24 cellular contexts compared by ENCODE assay signal in genomic region chrX:13050151-13050550, GRCh38. TPM values are rescaled to one million over a fixed set of nuclear protein-coding genes. Genes with fewer than 3 reads are reported as not detected.
DNase-seq lines count a peak whose midpoint lies in the region; ATAC-seq lines count a peak whose summit lies in the region.
"Had no signal": no experiment of that assay in that cellular context is flagged by ENCODE, and none has a peak within 500 bp of the region (broad histone marks: within the 10 kb centered on the region; RNA-seq: fewer than 3 reads in every experiment).

No MANE protein-coding gene starts in this region.

- intact Hi-C loops in CD4-positive, alpha-beta memory T cell (cut with micrococcal nuclease), result loop anchor here (2.0 to 5.0 kb wide), 2 partner anchors 19 to 38 kb away; no protein-coding TSS in a partner anchor
- intact Hi-C loops in activated T-helper 2 cell treated with anti-CD3 and anti-CD28 coated beads, Interferon-gamma antibody, Interleukin-2, Interleukin-4, amounts not matched to agents 10 μg/mL and 5 μg/mL and 100 μg/mL, durations not matched to agents 14 hours and 24 hours and 36 hours (cut with micrococcal nuclease), result no loop called here
- intact Hi-C loops in head of caudate nucleus (cut with DNase I), result no loop called here

- peak overlapping the region; percentile 76 to 97 (median 93) for H3K27ac Mint-ChIP-seq in CD4-positive, alpha-beta memory T cell
- H3K27ac Mint-ChIP-seq in activated T-helper 2 cell treated with anti-CD3 and anti-CD28 coated beads, Interferon-gamma antibody, Interleukin-2, Interleukin-4, amounts not matched to agents 10 μg/mL and 5 μg/mL and 100 μg/mL, durations not matched to agents 14 hours and 24 hours and 36 hours, result peak overlapping the region; percentile 58
- H3K27ac Mint-ChIP-seq in natural killer cell treated with Interleukin-12 subunit alpha and Interleukin-12 subunit beta and Interleukin-15 and Interleukin-18, amount 100 ng/mL, for 72 hours, result peak overlapping the region; percentile 72 to 76

- CTCF ChIA-PET in CD4-positive, alpha-beta memory T cell (lab: Charles Lee; ENCODE audit: partially characterized antibody), result interaction anchor here (1.0 to 4.8 kb wide), 5 partner anchors 36 to 103 kb away, joined by 3 to 35 read pairs (median 8); no protein-coding TSS in a partner anchor

- DNase-seq in NK-92 treated with Interleukin-12 subunit alpha and Interleukin-12 subunit beta, amount 100 ng/mL, for 24 hours (lab: John Stamatoyannopoulos, UW), result peak; percentile 10
- DNase-seq in NK-92 (lab: John Stamatoyannopoulos, UW; ENCODE audit: unreplicated experiment) (no peak), SHP77 (lab: John Stamatoyannopoulos, UW) (no peak), head of caudate nucleus (no peak)
- no peak for DNase-seq in CD4-positive, alpha-beta memory T cell
- DNase-seq in activated T-helper 2 cell treated with anti-CD3 and anti-CD28 coated beads, Interferon-gamma antibody, Interleukin-2, Interleukin-4, amounts not matched to agents 10 μg/mL and 5 μg/mL and 100 μg/mL, durations not matched to agents 14 hours and 24 hours and 36 hours (ENCODE audit: low spot score), result no peak
- DNase-seq in natural killer cell treated with Interleukin-12 subunit alpha and Interleukin-12 subunit beta and Interleukin-15 and Interleukin-18, amount 100 ng/mL, for 72 hours (ENCODE audit: low spot score), result no peak
- DNase-seq: BE2C, DMS 273 treated with DMSO at 0.1 percent for 48 hours, esophagus squamous epithelium, GF-D8, KBM-7, left ventricle myocardium inferior, NCI-H1930, right cardiac atrium, WERI-Rb-1 had no signal

- H3K9me3 ChIP-seq in CD4-positive, alpha-beta memory T cell (ENCODE audit: control insufficient read depth in 1 of 2, low read length in 2 of 2), result no peaks in the 10 kb centered on the region
- H3K9me3 ChIP-seq: BE2C, esophagus squamous epithelium, left ventricle myocardium inferior, suprapubic skin had no signal

- peaks cover 86% of the 10 kb centered on the region for H3K4me1 ChIP-seq in CD4-positive, alpha-beta memory T cell (ENCODE audit: insufficient read depth, low read length)
- H3K4me1 ChIP-seq: BE2C, left ventricle myocardium inferior, suprapubic skin had no signal

- peaks cover 38 to 86% (median 62%) of the 10 kb centered on the region in 4 donors for H3K4me1 Mint-ChIP-seq in CD4-positive, alpha-beta memory T cell
- H3K4me1 Mint-ChIP-seq in activated T-helper 2 cell treated with anti-CD3 and anti-CD28 coated beads, Interferon-gamma antibody, Interleukin-2, Interleukin-4, amounts not matched to agents 10 μg/mL and 5 μg/mL and 100 μg/mL, durations not matched to agents 14 hours and 24 hours and 36 hours (ENCODE audit: low read depth), result peaks cover 29% of the 10 kb centered on the region
- H3K4me1 Mint-ChIP-seq in natural killer cell treated with Interleukin-12 subunit alpha and Interleukin-12 subunit beta and Interleukin-15 and Interleukin-18, amount 100 ng/mL, for 72 hours (ENCODE audit: low read depth in 2 of 2), result peaks cover 31 to 46% of the 10 kb centered on the region in 2 donors

- peaks cover 0 to 5% of the 10 kb centered on the region in 2 donors for H3K36me3 Mint-ChIP-seq in CD4-positive, alpha-beta memory T cell
- peaks cover 5% of the 10 kb centered on the region for H3K36me3 Mint-ChIP-seq in activated T-helper 2 cell treated with anti-CD3 and anti-CD28 coated beads, Interferon-gamma antibody, Interleukin-2, Interleukin-4, amounts not matched to agents 10 μg/mL and 5 μg/mL and 100 μg/mL, durations not matched to agents 14 hours and 24 hours and 36 hours (ENCODE audit: low read depth)
- peaks cover 6% of the 10 kb centered on the region for H3K36me3 Mint-ChIP-seq in natural killer cell treated with Interleukin-12 subunit alpha and Interleukin-12 subunit beta and Interleukin-15 and Interleukin-18, amount 100 ng/mL, for 72 hours

- H3K27me3 Mint-ChIP-seq in CD4-positive, alpha-beta memory T cell, result no peaks in the 10 kb centered on the region
- no peaks in the 10 kb centered on the region for H3K27me3 Mint-ChIP-seq in activated T-helper 2 cell treated with anti-CD3 and anti-CD28 coated beads, Interferon-gamma antibody, Interleukin-2, Interleukin-4, amounts not matched to agents 10 μg/mL and 5 μg/mL and 100 μg/mL, durations not matched to agents 14 hours and 24 hours and 36 hours (ENCODE audit: low read depth)
- H3K27me3 Mint-ChIP-seq in natural killer cell treated with Interleukin-12 subunit alpha and Interleukin-12 subunit beta and Interleukin-15 and Interleukin-18, amount 100 ng/mL, for 72 hours, result peaks cover 0 to 9% of the 10 kb centered on the region in 2 donors

- no peaks in the 10 kb centered on the region for H3K27me3 ChIP-seq in CD4-positive, alpha-beta memory T cell (ENCODE audit: insufficient read depth, low read length)
- H3K27me3 ChIP-seq: BE2C, esophagus squamous epithelium, suprapubic skin had no signal

- peak overlapping the region; percentile 42 for H3K27ac ChIP-seq in CD4-positive, alpha-beta memory T cell (ENCODE audit: low read depth, low read length)
- H3K27ac ChIP-seq: 22Rv1, esophagus squamous epithelium, RWPE1, suprapubic skin, WERI-Rb-1 had no signal

- no peak overlapping the region for H3K4me3 ChIP-seq in CD4-positive, alpha-beta memory T cell (ENCODE audit: low read length in 2 of 2)
- H3K4me3 ChIP-seq: esophagus squamous epithelium, GM12878, left ventricle myocardium inferior, suprapubic skin had no signal

- peaks cover 0 to 4% (median 0%) of the 10 kb centered on the region in 8 donors for H3K9me3 Mint-ChIP-seq in CD4-positive, alpha-beta memory T cell
- H3K9me3 Mint-ChIP-seq in activated T-helper 2 cell treated with anti-CD3 and anti-CD28 coated beads, Interferon-gamma antibody, Interleukin-2, Interleukin-4, amounts not matched to agents 10 μg/mL and 5 μg/mL and 100 μg/mL, durations not matched to agents 14 hours and 24 hours and 36 hours, result peaks cover 3% of the 10 kb centered on the region
- peaks cover 3% of the 10 kb centered on the region for H3K9me3 Mint-ChIP-seq in natural killer cell treated with Interleukin-12 subunit alpha and Interleukin-12 subunit beta and Interleukin-15 and Interleukin-18, amount 100 ng/mL, for 72 hours

- H3K4me3 Mint-ChIP-seq in CD4-positive, alpha-beta memory T cell, result peak overlapping the region in 4 of 8 donors; percentile 6 to 72 (median 60)
- no peak overlapping the region for H3K4me3 Mint-ChIP-seq in activated T-helper 2 cell treated with anti-CD3 and anti-CD28 coated beads, Interferon-gamma antibody, Interleukin-2, Interleukin-4, amounts not matched to agents 10 μg/mL and 5 μg/mL and 100 μg/mL, durations not matched to agents 14 hours and 24 hours and 36 hours (ENCODE audit: low read depth)
- peak overlapping the region; percentile 60 for H3K4me3 Mint-ChIP-seq in natural killer cell treated with Interleukin-12 subunit alpha and Interleukin-12 subunit beta and Interleukin-15 and Interleukin-18, amount 100 ng/mL, for 72 hours

- POLR2A ChIA-PET in CD4-positive, alpha-beta memory T cell (lab: Charles Lee; ENCODE audit: partially characterized antibody), result interaction anchor here (0.5 to 8.3 kb wide), 14 partner anchors 8 to 100 kb away, joined by 3 to 220 read pairs (median 7); partner anchors contain the start of gene TMSB4X

- ATAC-seq in natural killer cell treated with Interleukin-12 subunit alpha and Interleukin-12 subunit beta and Interleukin-15 and Interleukin-18, amount 100 ng/mL, for 72 hours, result no peak
- no peak for ATAC-seq in GM21367 (IDR thresholded peaks at IDR 0.05; ENCODE audit: unreplicated experiment)
- ATAC-seq: GM12878, right cardiac atrium had no signal

- H3K36me3 ChIP-seq in CD4-positive, alpha-beta memory T cell (ENCODE audit: insufficient read depth, low read length), result no peaks in the 10 kb centered on the region
- H3K36me3 ChIP-seq: BE2C, esophagus squamous epithelium, left ventricle myocardium inferior, suprapubic skin, WERI-Rb-1 had no signal

RNA-seq across cellular contexts. Expression of gene FAM9C, which starts 5.7 kb away (rescaled TPM):
- total RNA-seq in CD4-positive, alpha-beta memory T cell, result not detected
- polyA plus RNA-seq in CD4-positive, alpha-beta memory T cell, result under 1 TPM in 1 of 2 donors, not detected in 1; 0.34 TPM
- total RNA-seq in activated T-helper 2 cell treated with anti-CD3 and anti-CD28 coated beads, Interferon-gamma antibody, Interleukin-2, Interleukin-4, amounts not matched to agents 10 μg/mL and 5 μg/mL and 100 μg/mL, durations not matched to agents 14 hours and 24 hours and 36 hours, result not detected in 2 replicates
- not detected for total RNA-seq in natural killer cell treated with Interleukin-12 subunit alpha and Interleukin-12 subunit beta and Interleukin-15 and Interleukin-18, amount 100 ng/mL, for 72 hours
- total RNA-seq: cardiac septum, esophagus squamous epithelium, GM12878, left ventricle myocardium inferior, NCI-H460, omental fat pad, right cardiac atrium, suprapubic skin had no signal
